Comparison of ENCODE assay signal across 9 cellular contexts in genomic region chr12:131912526-131913274, GRCh38. TPM values are rescaled to one million over a fixed set of nuclear protein-coding genes. Genes with fewer than 3 reads are reported as not detected.
DNase-seq lines count a peak whose midpoint lies in the region; ATAC-seq lines count a peak whose summit lies in the region.
"Had no signal": no experiment of that assay in that cellular context is flagged by ENCODE, and none has a peak within 500 bp of the region (broad histone marks: within the 10 kb centered on the region; RNA-seq: fewer than 3 reads in every experiment).

No MANE protein-coding gene starts in this region.

- no peaks in the 10 kb centered on the region for H3K9me3 Mint-ChIP-seq in activated CD4-positive, alpha-beta T cell treated with anti-CD3 and anti-CD28 coated beads, Interleukin-2, amount 10 ng/mL, durations not matched to agents 7 days and 5 days

- CTCF ChIA-PET in activated CD4-positive, alpha-beta T cell treated with anti-CD3 and anti-CD28 coated beads, Interleukin-2, amount 10 ng/mL, durations not matched to agents 7 days and 5 days (lab: Charles Lee): interaction anchor here (0.6 kb wide), 1 partner anchor 111 kb away, joined by 3 read pairs; no protein-coding TSS in a partner anchor

- no peak overlapping the region for H3K4me3 Mint-ChIP-seq in activated CD4-positive, alpha-beta T cell treated with anti-CD3 and anti-CD28 coated beads, Interleukin-2, amount 10 ng/mL, durations not matched to agents 7 days and 5 days

- peak overlapping the region; percentile 82 for H3K14ac ChIP-seq in neuronal stem cell (ENCODE audit: low read length)

- no peak overlapping the region for H2AK5ac ChIP-seq in neuronal stem cell (ENCODE audit: low read depth, low read length)

- peak overlapping the region in 9 of 11 experiments; percentile 14 to 49 (median 37); a peak in 8 of 22 replicates for H3K9ac ChIP-seq in BLaER1 treated with 17β-estradiol and CSF1 and Interleukin-3, amounts not matched to agents 10 nM and 100 nM
- no peak overlapping the region for H3K9ac ChIP-seq in neuronal stem cell (ENCODE audit: low read depth, low read length, poor library complexity)

- no peaks in the 10 kb centered on the region for H3K27me3 ChIP-seq in BLaER1 treated with 17β-estradiol and CSF1 and Interleukin-3, amounts not matched to agents 10 nM and 100 nM
- no peaks in the 10 kb centered on the region for H3K27me3 ChIP-seq in neuronal stem cell (ENCODE audit: control insufficient read depth in 3 of 3, insufficient read depth in 3 of 3, low read depth in 1 of 3, low read length in 3 of 3)

- H3K79me1 ChIP-seq in neuronal stem cell (ENCODE audit: low read depth, low read length): peaks cover 13% of the 10 kb centered on the region

- H3K4ac ChIP-seq in neuronal stem cell (ENCODE audit: low read length): no peak overlapping the region

- no peak overlapping the region for H2BK120ac ChIP-seq in neuronal stem cell (ENCODE audit: low read depth, low read length)

- peak overlapping the region; percentile 82 to 94 (median 89) for H3K4me2 ChIP-seq in BLaER1 treated with 17β-estradiol and CSF1 and Interleukin-3, amounts not matched to agents 10 nM and 100 nM
- no peak overlapping the region for H3K4me2 ChIP-seq in neuronal stem cell (ENCODE audit: insufficient read depth, low read length, poor library complexity, severe bottlenecking)

- peaks cover 56 to 93% (median 82%) of the 10 kb centered on the region in 11 experiments for H3K36me3 ChIP-seq in BLaER1 treated with 17β-estradiol and CSF1 and Interleukin-3, amounts not matched to agents 10 nM and 100 nM
- H3K36me3 ChIP-seq in neuronal stem cell (replicated peaks in 1 of 2; ENCODE audit: control insufficient read depth in 2 of 2, insufficient read depth in 2 of 2, low read length in 2 of 2): peaks cover 47 to 82% of the 10 kb centered on the region in 2 donors

- H3K27me3 Mint-ChIP-seq in activated CD4-positive, alpha-beta T cell treated with anti-CD3 and anti-CD28 coated beads, Interleukin-2, amount 10 ng/mL, durations not matched to agents 7 days and 5 days: no peaks in the 10 kb centered on the region

- H2BK12ac ChIP-seq in neuronal stem cell (ENCODE audit: low read length): no peak overlapping the region

- no peak overlapping the region for H2BK5ac ChIP-seq in neuronal stem cell (ENCODE audit: low read length)

- peaks cover 55 to 96% (median 87%) of the 10 kb centered on the region in 11 experiments; a peak in 21 of 22 replicates for H4K20me1 ChIP-seq in BLaER1 treated with 17β-estradiol and CSF1 and Interleukin-3, amounts not matched to agents 10 nM and 100 nM

- H3K23ac ChIP-seq in neuronal stem cell (ENCODE audit: low read depth, low read length, poor library complexity): peak overlapping the region; percentile 55

- H3K4me1 Mint-ChIP-seq in activated CD4-positive, alpha-beta T cell treated with anti-CD3 and anti-CD28 coated beads, Interleukin-2, amount 10 ng/mL, durations not matched to agents 7 days and 5 days: no peaks in the 10 kb centered on the region

- DNase-seq in OCI-M1 (lab: John Stamatoyannopoulos, UW): peak; percentile 12
- peak; percentile 90 for DNase-seq in epidermal melanocyte (ENCODE audit: insufficient read length, low spot score)
- no peak for DNase-seq in neuronal stem cell (ENCODE audit: low spot score)
- no peak for DNase-seq in activated CD4-positive, alpha-beta T cell treated with anti-CD3 and anti-CD28 coated beads, Interleukin-2, amount 10 ng/mL, durations not matched to agents 7 days and 5 days
- no peak for DNase-seq in mesenteric fat pad (ENCODE audit: low spot score)
- DNase-seq: NCI-H1930 had no signal

- no peaks in the 10 kb centered on the region for H3K36me3 Mint-ChIP-seq in activated CD4-positive, alpha-beta T cell treated with anti-CD3 and anti-CD28 coated beads, Interleukin-2, amount 10 ng/mL, durations not matched to agents 7 days and 5 days (ENCODE audit: low read depth)

- WGBS in neuronal stem cell (ENCODE audit: extremely low coverage in 2 of 2, insufficient read length in 2 of 2, insufficient replicate concordance in 1 of 2), 2 donors: no CpG with 5 or more reads among the region's 20 CpGs

- no peak overlapping the region for H3K4me3 ChIP-seq in BLaER1 treated with 17β-estradiol and CSF1 and Interleukin-3, amounts not matched to agents 10 nM and 100 nM
- no peak overlapping the region for H3K4me3 ChIP-seq in neuronal stem cell (ENCODE audit: low read length in 2 of 2)

- H4K8ac ChIP-seq in neuronal stem cell (ENCODE audit: low read depth, low read length): peak overlapping the region; percentile 17

- no peak overlapping the region for H3K18ac ChIP-seq in neuronal stem cell (ENCODE audit: low read length)

- H3K4me1 ChIP-seq in BLaER1 treated with 17β-estradiol and CSF1 and Interleukin-3, amounts not matched to agents 10 nM and 100 nM: peaks cover 43 to 53% (median 50%) of the 10 kb centered on the region in 10 experiments
- H3K4me1 ChIP-seq in neuronal stem cell (ENCODE audit: control insufficient read depth in 2 of 2, insufficient read depth in 1 of 2, low read depth in 1 of 2, low read length in 2 of 2): no peaks in the 10 kb centered on the region

- POLR2A ChIA-PET in activated CD4-positive, alpha-beta T cell treated with anti-CD3 and anti-CD28 coated beads, Interleukin-2, amount 10 ng/mL, durations not matched to agents 7 days and 5 days (lab: Charles Lee): no interaction called here

- no peak overlapping the region for H4K91ac ChIP-seq in neuronal stem cell (ENCODE audit: low read depth, low read length, poor library complexity)

- no peaks in the 10 kb centered on the region for H3K9me3 ChIP-seq in BLaER1 treated with 17β-estradiol and CSF1 and Interleukin-3, amounts not matched to agents 10 nM and 100 nM (replicated peaks in 1 of 11)
- no peaks in the 10 kb centered on the region for H3K9me3 ChIP-seq in neuronal stem cell (replicated peaks in 1 of 2; ENCODE audit: control insufficient read depth in 2 of 2, insufficient read depth in 1 of 2, low read depth in 1 of 2, low read length in 2 of 2)

- no peak for ATAC-seq in HG02981 (IDR thresholded peaks at IDR 0.05; ENCODE audit: unreplicated experiment)
- ATAC-seq in HG03108 (IDR thresholded peaks at IDR 0.05; ENCODE audit: unreplicated experiment): no peak

- no peak overlapping the region for H2AFZ ChIP-seq in neuronal stem cell (ENCODE audit: low read length)

- no peak overlapping the region for H2BK15ac ChIP-seq in neuronal stem cell (ENCODE audit: low read length)

- H3K27ac Mint-ChIP-seq in activated CD4-positive, alpha-beta T cell treated with anti-CD3 and anti-CD28 coated beads, Interleukin-2, amount 10 ng/mL, durations not matched to agents 7 days and 5 days: no peak overlapping the region

- H3K27ac ChIP-seq in BLaER1 treated with 17β-estradiol and CSF1 and Interleukin-3, amounts not matched to agents 10 nM and 100 nM: peak overlapping the region in 6 of 11 experiments; percentile 9 to 50 (median 32); a peak in 7 of 22 replicates
- H3K27ac ChIP-seq in neuronal stem cell (replicated peaks; ENCODE audit: low read length): no peak overlapping the region

RNA-seq across cellular contexts. Expression of gene PUS1, which starts 16.4 kb away (rescaled TPM):
- 10.3 TPM for polyA plus RNA-seq in neuronal stem cell (2013, experiment 1 of 2)
- 8.8 TPM for polyA plus RNA-seq in neuronal stem cell (2013, experiment 2 of 2)
- total RNA-seq in activated CD4-positive, alpha-beta T cell treated with anti-CD3 and anti-CD28 coated beads, Interleukin-2, amount 10 ng/mL, durations not matched to agents 7 days and 5 days: 10 to 100 TPM; 34.4 to 45.7 TPM
- total RNA-seq in mesenteric fat pad: 38.1 TPM

RNA-seq across cellular contexts. Expression of gene ULK1, which starts 18.3 kb away (rescaled TPM):
- polyA plus RNA-seq in neuronal stem cell (2013, experiment 1 of 2): 21.6 TPM
- 22.4 TPM for polyA plus RNA-seq in neuronal stem cell (2013, experiment 2 of 2)
- 10 to 100 TPM; 28.1 to 36.1 TPM for total RNA-seq in activated CD4-positive, alpha-beta T cell treated with anti-CD3 and anti-CD28 coated beads, Interleukin-2, amount 10 ng/mL, durations not matched to agents 7 days and 5 days
- 19.4 TPM for total RNA-seq in mesenteric fat pad

RNA-seq across cellular contexts. Expression of gene EP400, which starts 37.0 kb away (rescaled TPM):
- 20.4 TPM for polyA plus RNA-seq in neuronal stem cell (2013, experiment 1 of 2)
- 21.2 TPM for polyA plus RNA-seq in neuronal stem cell (2013, experiment 2 of 2)
- 10 to 100 TPM; 53.9 to 57.0 TPM for total RNA-seq in activated CD4-positive, alpha-beta T cell treated with anti-CD3 and anti-CD28 coated beads, Interleukin-2, amount 10 ng/mL, durations not matched to agents 7 days and 5 days
- 43.2 TPM for total RNA-seq in mesenteric fat pad

Comparison
In these comparisons a context has a peak if more than half of its experiments do, and no peak if none do; other contexts are left out.
1. DNase-seq: peak in OCI-M1 (single experiment) and epidermal melanocyte (single experiment); none in neuronal stem cell (single experiment), activated CD4-positive, alpha-beta T cell treated with anti-CD3 and anti-CD28 coated beads, Interleukin-2, amount 10 ng/mL, durations not matched to agents 7 days and 5 days (single experiment) and mesenteric fat pad (single experiment).